ENCODE assay signal across 25 cellular contexts in genomic region chr4:176879370-176880116, GRCh38.
A peak's percentile ranks its signal among the peaks of the same experiment; 100 is the strongest.
DNase-seq lines count a peak whose midpoint lies in the region; ATAC-seq, FAIRE-seq and TF ChIP-seq lines count a peak whose summit lies in the region.
"Had no signal": no experiment of that assay in that cellular context is flagged by ENCODE, and none has a peak within 500 bp of the region (broad histone marks: within the 10 kb centered on the region; RNA-seq: fewer than 3 reads in every experiment).

No MANE protein-coding gene starts in this region.

- H3K27ac ChIP-seq in HepG2 (ENCODE audit: extremely low read length, insufficient read depth, low read length) (no peak overlapping the region), right lobe of liver (no peak overlapping the region), GM12878 (ENCODE audit: control insufficient read depth, insufficient read depth) (no peak overlapping the region), mesendoderm (ENCODE audit: low read depth, low read length) (no peak overlapping the region)
- H3K27ac ChIP-seq: adrenal gland, body of pancreas, ovary, right atrium auricular region had no signal

- H3K9me3 ChIP-seq in HepG2 (ENCODE audit: low read length) (no peaks in the 10 kb centered on the region), right lobe of liver (no peaks in the 10 kb centered on the region), GM12878 (replicated peaks; ENCODE audit: control insufficient read depth, insufficient read depth, low read length) (no peaks in the 10 kb centered on the region)
- H3K9me3 ChIP-seq: adrenal gland, body of pancreas, ovary, right atrium auricular region had no signal

- H2AFZ ChIP-seq in HepG2 (ENCODE audit: low read length) (no peak overlapping the region), GM12878 (ENCODE audit: control insufficient read depth, low read depth, low read length) (no peak overlapping the region)

- POLR2A ChIA-PET in HepG2 (lab: Yijun Ruan, JAX), result no interaction called here
- POLR2A ChIA-PET in GM12878 (lab: Charles Lee), result no interaction called here

- no peak overlapping the region for H2BK5ac ChIP-seq in mesendoderm (ENCODE audit: low read length)

- H3K56ac ChIP-seq in mesendoderm (ENCODE audit: low read length), result no peak overlapping the region

- TF ChIP-seq CTCF in HepG2 (CRISPR knock-in tag; IDR thresholded peaks at IDR 0.05) (no peak), right lobe of liver (IDR thresholded peaks at IDR 0.05) (no peak), GM12878 (IDR thresholded peaks at IDR 0.05 in 2 of 3, conservative IDR thresholded peaks at IDR 0.05 in 1 of 3; ENCODE audit: control insufficient read depth in 2 of 3, extremely low read depth in 1 of 3, insufficient read depth in 1 of 3, low read depth in 3 of 3, low read length in 3 of 3) (no peak), fibroblast of the aortic adventitia (IDR thresholded peaks at IDR 0.05; ENCODE audit: insufficient read depth, low read length) (no peak), GM20000 (IDR thresholded peaks at IDR 0.05; ENCODE audit: extremely low read depth, missing control alignments) (no peak)

- H3K79me2 ChIP-seq in HepG2 (ENCODE audit: insufficient read depth, low read length), result no peaks in the 10 kb centered on the region
- H3K79me2 ChIP-seq in GM12878 (ENCODE audit: control insufficient read depth, insufficient read depth, low read length), result no peaks in the 10 kb centered on the region
- no peaks in the 10 kb centered on the region for H3K79me2 ChIP-seq in mesendoderm (ENCODE audit: control insufficient read depth, insufficient read depth, low read length)

- no peak overlapping the region for H2BK15ac ChIP-seq in mesendoderm (replicated peaks; ENCODE audit: low read depth)

- no peak overlapping the region for H3K23ac ChIP-seq in mesendoderm (ENCODE audit: low read length)

- SMC1A ChIA-PET in GM12878 (lab: Charles Lee; ENCODE audit: uncharacterized antibody, unreplicated experiment), result no interaction called here

- DNase-seq in HepG2 (ENCODE audit: low spot score) (no peak), right lobe of liver (no peak), GM12878 (ENCODE audit: low read depth, low spot score) (no peak), fibroblast of the aortic adventitia (ENCODE audit: low read depth) (peak; percentile 71), GM20000 (ENCODE audit: low spot score) (no peak), hepatic stellate cell (ENCODE audit: low spot score) (no peak), mesendoderm (no peak), NCI-H526 (lab: John Stamatoyannopoulos, UW) (no peak)
- DNase-seq: activated CD4-positive, alpha-beta T cell treated with anti-CD3 and anti-CD28 coated beads for 36 hours; activated CD8-positive, alpha-beta memory T cell treated with anti-CD3 and anti-CD28 coated beads, Interleukin-2, amount 50 U/mL, for 48 hours; activated CD8-positive, alpha-beta T cell treated with anti-CD3 and anti-CD28 coated beads for 36 hours; activated naive CD4-positive, alpha-beta T cell treated with anti-CD3 and anti-CD28 coated beads for 36 hours; adrenal gland; body of pancreas; H7; NCI-H1105; NCI-H187 treated with DMSO at 0.1 percent for 48 hours; NCI-H526 treated with DMSO at 0.1 percent for 48 hours; nephron progenitor cell; ovary; stimulated activated CD4-positive, alpha-beta T cell treated with anti-CD3 and anti-CD28 coated beads, Interleukin-2, amount 100 ng/mL, for 24 hours; stimulated activated naive CD8-positive, alpha-beta T cell treated with anti-CD3 and anti-CD28 coated beads, Interleukin-15, Interleukin-2, amounts not matched to agents 100 U/mL and 50 U/mL, for 24 hours had no signal

- H2AK5ac ChIP-seq in mesendoderm (ENCODE audit: low read length), result no peak overlapping the region

- RAD21 ChIA-PET in GM12878 (lab: Charles Lee; ENCODE audit: unreplicated experiment), result no interaction called here

- CTCF ChIA-PET in HepG2 (lab: Yijun Ruan, JAX; ENCODE audit: low intra/inter-chr PET ratio, low total read pairs) (no interaction called here), GM12878 (lab: Yijun Ruan, JAX) (no interaction called here)

- H3K4ac ChIP-seq in mesendoderm (ENCODE audit: low read depth, low read length), result no peak overlapping the region

- TF ChIP-seq POLR2A in HepG2 (IDR thresholded peaks at IDR 0.05; ENCODE audit: insufficient read depth in 1 of 2, low read depth in 2 of 2, low read length in 2 of 2), result no peak
- no peak for TF ChIP-seq POLR2A in right lobe of liver (IDR thresholded peaks at IDR 0.05)
- TF ChIP-seq POLR2A in GM12878 (IDR thresholded peaks at IDR 0.05; ENCODE audit: low read depth, low read length), result no peak

- H3K36me3 ChIP-seq in HepG2 (replicated peaks in 1 of 2; ENCODE audit: control insufficient read depth in 1 of 2, insufficient read depth in 2 of 2, low read length in 2 of 2), result no peaks in the 10 kb centered on the region
- no peaks in the 10 kb centered on the region for H3K36me3 ChIP-seq in right lobe of liver
- H3K36me3 ChIP-seq in GM12878 (ENCODE audit: control insufficient read depth in 2 of 2, insufficient read depth in 2 of 2, low read length in 1 of 2), result no peaks in the 10 kb centered on the region
- H3K36me3 ChIP-seq in mesendoderm (ENCODE audit: control insufficient read depth, insufficient read depth, low read length), result no peaks in the 10 kb centered on the region
- H3K36me3 ChIP-seq: adrenal gland, ovary, right atrium auricular region had no signal

- no peak overlapping the region for H3K18ac ChIP-seq in mesendoderm (ENCODE audit: low read length)

- FAIRE-seq in HepG2 (lab: Jason Lieb, UNC) (no peak), GM12878 (lab: Jason Lieb, UNC) (no peak)
- FAIRE-seq: D721Med, GM18507 had no signal

- H4K5ac ChIP-seq in mesendoderm (ENCODE audit: low read length), result no peak overlapping the region

- H3K4me1 ChIP-seq in HepG2 (ENCODE audit: insufficient read depth, low read length), result no peaks in the 10 kb centered on the region
- H3K4me1 ChIP-seq in right lobe of liver, result no peaks in the 10 kb centered on the region
- H3K4me1 ChIP-seq in GM12878 (ENCODE audit: control insufficient read depth, insufficient read depth, low read length), result no peaks in the 10 kb centered on the region
- no peaks in the 10 kb centered on the region for H3K4me1 ChIP-seq in mesendoderm (ENCODE audit: control insufficient read depth, low read depth, low read length)
- H3K4me1 ChIP-seq: right atrium auricular region had no signal

- no peak overlapping the region for H2BK120ac ChIP-seq in mesendoderm (ENCODE audit: low read depth, low read length)

- H4K8ac ChIP-seq in mesendoderm (ENCODE audit: low read depth, low read length), result no peak overlapping the region

- H4K20me1 ChIP-seq in HepG2 (ENCODE audit: insufficient read depth, low read length) (no peaks in the 10 kb centered on the region), GM12878 (ENCODE audit: control insufficient read depth, insufficient read depth) (no peaks in the 10 kb centered on the region)

- ATAC-seq in HepG2 (no peak), right lobe of liver (no peak), GM12878 (no peak)
- ATAC-seq: activated CD4-positive, alpha-beta T cell treated with anti-CD3 and anti-CD28 coated beads for 36 hours; activated CD8-positive, alpha-beta T cell treated with anti-CD3 and anti-CD28 coated beads for 36 hours; body of pancreas; stimulated activated naive CD8-positive, alpha-beta T cell treated with anti-CD3 and anti-CD28 coated beads, Interleukin-15, Interleukin-2, amounts not matched to agents 100 U/mL and 50 U/mL, for 24 hours had no signal

- no peak overlapping the region for H3K4me3 ChIP-seq in HepG2 (replicated peaks in 1 of 3; ENCODE audit: insufficient read depth in 1 of 3, low read depth in 2 of 3, low read length in 3 of 3)
- H3K4me3 ChIP-seq in right lobe of liver, result no peak overlapping the region
- no peak overlapping the region for H3K4me3 ChIP-seq in GM12878
- H3K4me3 ChIP-seq in fibroblast of the aortic adventitia (ENCODE audit: low read depth, low read length), result no peak overlapping the region
- H3K4me3 ChIP-seq in mesendoderm (ENCODE audit: low read length), result no peak overlapping the region
- H3K4me3 ChIP-seq: adrenal gland, body of pancreas, ovary, right atrium auricular region had no signal

- H3K79me1 ChIP-seq in mesendoderm (ENCODE audit: low read length), result no peaks in the 10 kb centered on the region

- 0% methylated on average over 4 of the region's 4 CpGs for WGBS in HepG2 (ENCODE audit: low lambda C conversion rate)
- WGBS in right lobe of liver (ENCODE audit: insufficient coverage, low coverage, low lambda C conversion rate, missing lambda C conversion rate), result 48% methylated on average over 4 of the region's 4 CpGs
- 19% methylated on average over 4 of the region's 4 CpGs for WGBS in GM12878 (ENCODE audit: insufficient coverage, insufficient replicate concordance, low lambda C conversion rate, missing lambda C conversion rate)
- no CpG with 5 or more reads among the region's 4 CpGs for WGBS in mesendoderm (ENCODE audit: extremely low coverage, insufficient coverage, low lambda C conversion rate)

- intact Hi-C loops in HepG2 (cut with micrococcal nuclease; ENCODE audit: unreplicated experiment) (no loop called here), right lobe of liver (cut with DNase I) (no loop called here), GM12878 (cut with micrococcal nuclease; ENCODE audit: unreplicated experiment) (no loop called here)

- no peak overlapping the region for H3K9ac ChIP-seq in HepG2 (ENCODE audit: insufficient read depth, low read depth, low read length)
- no peak overlapping the region for H3K9ac ChIP-seq in GM12878 (ENCODE audit: control insufficient read depth, insufficient read depth, low read length)
- H3K9ac ChIP-seq in mesendoderm (ENCODE audit: low read length), result no peak overlapping the region

- BruUV-seq in HepG2 (replicated peaks; lab: Mats Ljungman, UMichigan) (no TSS peak), GM12878 (replicated peaks; lab: Mats Ljungman, UMichigan) (no TSS peak)

- H3K4me2 ChIP-seq in HepG2 (ENCODE audit: low read depth, low read length), result no peak overlapping the region
- no peak overlapping the region for H3K4me2 ChIP-seq in GM12878 (ENCODE audit: control insufficient read depth, insufficient read depth)
- no peak overlapping the region for H3K4me2 ChIP-seq in mesendoderm (ENCODE audit: low read length)

- TF ChIP-seq RAD21 in HepG2 (CRISPR knock-in tag; IDR thresholded peaks at IDR 0.05), result no peak
- no peak for TF ChIP-seq RAD21 in GM12878 (IDR thresholded peaks at IDR 0.05; ENCODE audit: insufficient read depth, low read depth, low read length)

- in situ Hi-C loops in HepG2 (cut with HindIII; ENCODE audit: extremely low pct_ligation_motif_present, low pct_unique_long_range_greater_than_20kb), result no loop called here
- in situ Hi-C loops in GM12878 (cut with MboI), result no loop called here

- H3K27me3 ChIP-seq in HepG2 (ENCODE audit: control insufficient read depth in 1 of 2, insufficient read depth in 2 of 2, low read length in 2 of 2) (no peaks in the 10 kb centered on the region), right lobe of liver (no peaks in the 10 kb centered on the region), GM12878 (replicated peaks in 1 of 2; ENCODE audit: control insufficient read depth in 2 of 2, insufficient read depth in 2 of 2, low read length in 1 of 2) (no peaks in the 10 kb centered on the region), mesendoderm (ENCODE audit: insufficient read depth, low read length, poor library complexity) (no peaks in the 10 kb centered on the region)
- H3K27me3 ChIP-seq: adrenal gland, body of pancreas, ovary, right atrium auricular region had no signal

- TF ChIP-seq EP300 in HepG2 (IDR thresholded peaks at IDR 0.05; ENCODE audit: low read depth in 2 of 2, low read length in 2 of 2) (no peak), HepG2 (CRISPR knock-in tag; IDR thresholded peaks at IDR 0.05; ENCODE audit: borderline replicate concordance) (no peak), GM12878 (IDR thresholded peaks at IDR 0.05; ENCODE audit: borderline replicate concordance in 1 of 2, control insufficient read depth in 1 of 2, low read depth in 2 of 2, low read length in 2 of 2) (no peak)
